21 cellular contexts compared by ENCODE assay signal in genomic region chr2:28185881-28186280, GRCh38.
DNase-seq lines count a peak whose midpoint lies in the region; ATAC-seq and TF ChIP-seq lines count a peak whose summit lies in the region.
"Had no signal": no experiment of that assay in that cellular context is flagged by ENCODE, and none has a peak within 500 bp of the region (broad histone marks: within the 10 kb centered on the region; RNA-seq: fewer than 3 reads in every experiment).

No MANE protein-coding gene starts in this region.

- BruUV-seq in PC-9 (replicated peaks; lab: Mats Ljungman, UMichigan): no TSS peak

- H3K9me2 ChIP-seq in PC-9 (ENCODE audit: insufficient read depth): no peaks in the 10 kb centered on the region

- H3K27ac Mint-ChIP-seq in osteocyte (ENCODE audit: unreplicated experiment): peak overlapping the region; percentile 74
- H3K27ac Mint-ChIP-seq: B cell; stimulated activated naive CD8-positive, alpha-beta T cell treated with anti-CD3 and anti-CD28 coated beads, Interleukin-15, Interleukin-2, amounts not matched to agents 100 ng/mL and 50 ng/mL, for 24 hours had no signal

- peaks cover 6% of the 10 kb centered on the region; the same call in 1 of the 2 replicates for H3F3A ChIP-seq in PC-9 (ENCODE audit: insufficient read depth, low read depth)

- no peak overlapping the region for H3K4me3 ChIP-seq in AG09309 (ENCODE audit: control insufficient read depth, low read depth, low read length)
- H3K4me3 ChIP-seq in PC-9: no peak overlapping the region
- no peak overlapping the region for H3K4me3 ChIP-seq in epithelial cell of esophagus (ENCODE audit: low read length)
- H3K4me3 ChIP-seq in H7 (ENCODE audit: insufficient read depth, low read depth, low read length): no peak overlapping the region
- H3K4me3 ChIP-seq: lung, SK-N-MC, uterus had no signal

- H3K4me3 Mint-ChIP-seq in osteocyte (ENCODE audit: unreplicated experiment): no peak overlapping the region
- H3K4me3 Mint-ChIP-seq: B cell; naive thymus-derived CD8-positive, alpha-beta T cell; stimulated activated naive CD8-positive, alpha-beta T cell treated with anti-CD3 and anti-CD28 coated beads, Interleukin-15, Interleukin-2, amounts not matched to agents 100 ng/mL and 50 ng/mL, for 24 hours had no signal

- no peaks in the 10 kb centered on the region for H3K79me2 ChIP-seq in PC-9 (ENCODE audit: low read depth)

- CTCF ChIA-PET in PC-9 (lab: Charles Lee): no interaction called here

- H3K36me3 ChIP-seq in PC-9 (ENCODE audit: low read depth) (no peaks in the 10 kb centered on the region), H7 (replicated peaks; ENCODE audit: control insufficient read depth, insufficient read depth, low read length) (no peaks in the 10 kb centered on the region)
- H3K36me3 ChIP-seq: uterus had no signal

- ATAC-seq in HG02678 (IDR thresholded peaks at IDR 0.05; ENCODE audit: unreplicated experiment): no peak
- ATAC-seq: naive thymus-derived CD8-positive, alpha-beta T cell had no signal

- no peaks in the 10 kb centered on the region for H3K27me3 Mint-ChIP-seq in osteocyte (ENCODE audit: unreplicated experiment)
- H3K27me3 Mint-ChIP-seq: B cell; naive thymus-derived CD8-positive, alpha-beta T cell; stimulated activated naive CD8-positive, alpha-beta T cell treated with anti-CD3 and anti-CD28 coated beads, Interleukin-15, Interleukin-2, amounts not matched to agents 100 ng/mL and 50 ng/mL, for 24 hours had no signal

- no peaks in the 10 kb centered on the region for H4K20me1 ChIP-seq in PC-9 (ENCODE audit: insufficient read depth)

- peak overlapping the region; percentile 39 for H3K27ac ChIP-seq in PC-9
- H3K27ac ChIP-seq: SK-N-MC, uterus had no signal

- peaks cover 1% of the 10 kb centered on the region for H3K36me3 Mint-ChIP-seq in osteocyte (ENCODE audit: unreplicated experiment)

- peaks cover 3% of the 10 kb centered on the region for H3K9me3 Mint-ChIP-seq in osteocyte (ENCODE audit: unreplicated experiment)
- H3K9me3 Mint-ChIP-seq: stimulated activated naive CD8-positive, alpha-beta T cell treated with anti-CD3 and anti-CD28 coated beads, Interleukin-15, Interleukin-2, amounts not matched to agents 100 ng/mL and 50 ng/mL, for 24 hours had no signal

- DNase-seq in AG09309 (ENCODE audit: low read depth): peak; percentile 34
- DNase-seq in PC-9: peak in 1 of 2 experiments; percentile 68
- peak; percentile 78 for DNase-seq in epithelial cell of esophagus (ENCODE audit: low read depth)
- no peak for DNase-seq in osteocyte (ENCODE audit: extremely low spot score, unreplicated experiment)
- DNase-seq in NCI-H1930 (lab: John Stamatoyannopoulos, UW): no peak
- no peak for DNase-seq in H7
- DNase-seq in NCI-H146 treated with DMSO at 0.1 percent for 48 hours (lab: John Stamatoyannopoulos, UW; ENCODE audit: unreplicated experiment): no peak
- DNase-seq: activated CD8-positive, alpha-beta memory T cell treated with anti-CD3 and anti-CD28 coated beads, Interleukin-2, amount 50 U/mL, for 48 hours; activated naive CD4-positive, alpha-beta T cell; effector CD8-positive, alpha-beta T cell; MV-4-11; naive thymus-derived CD8-positive, alpha-beta T cell; NCI-H2107; NCI-H748 treated with DMSO at 0.1 percent for 48 hours; T-helper 9 cell; uterus had no signal

- H3K27me3 ChIP-seq in PC-9 (ENCODE audit: insufficient read depth, low read depth) (no peaks in the 10 kb centered on the region), H7 (ENCODE audit: control insufficient read depth, insufficient read depth, low read length) (no peaks in the 10 kb centered on the region)
- H3K27me3 ChIP-seq: uterus had no signal

- no peak overlapping the region for H2AFZ ChIP-seq in PC-9

- H3K4me1 Mint-ChIP-seq in osteocyte (ENCODE audit: unreplicated experiment): peaks cover 19% of the 10 kb centered on the region
- H3K4me1 Mint-ChIP-seq: B cell had no signal

- no peaks in the 10 kb centered on the region; the same call in 1 of the 2 replicates for H3K9me3 ChIP-seq in PC-9 (ENCODE audit: insufficient read depth, low read depth)
- H3K9me3 ChIP-seq: uterus had no signal

- POLR2A ChIA-PET in PC-9 (lab: Charles Lee; ENCODE audit: unreplicated experiment): interaction anchor here (0.6 kb wide), 2 partner anchors 172 to 211 kb away, joined by 5 to 15 read pairs; no protein-coding TSS in a partner anchor

- intact Hi-C loops in PC-9 (cut with micrococcal nuclease; ENCODE audit: unreplicated experiment): no loop called here

- H3K4me1 ChIP-seq in PC-9 (replicated peaks; ENCODE audit: insufficient read depth): peaks cover 16% of the 10 kb centered on the region
- H3K4me1 ChIP-seq: uterus had no signal

- TF ChIP-seq CTCF in AG09309 (IDR thresholded peaks at IDR 0.05; ENCODE audit: control insufficient read depth, insufficient read depth, low read depth, low read length, missing control alignments) (no peak), PC-9 (conservative IDR thresholded peaks at IDR 0.05) (no peak), epithelial cell of esophagus (IDR thresholded peaks at IDR 0.05; ENCODE audit: insufficient read depth, low read depth, low read length, missing control alignments) (no peak), osteocyte (IDR thresholded peaks at IDR 0.05) (no peak)

- 0 out of 2 replicates have a peak overlapping the region, but pooled peaks have one; percentile 5 for H3K4me2 ChIP-seq in PC-9

Comparison
In these comparisons a context has a peak if more than half of its experiments do, and no peak if none do; other contexts are left out.
1. DNase-seq: peak in AG09309 (single experiment) and epithelial cell of esophagus (single experiment); none in osteocyte (single experiment), NCI-H1930 (0 of 2), H7 (single experiment) and NCI-H146 treated with DMSO at 0.1 percent for 48 hours (single experiment).